Comparison of ENCODE assay signal across 1 cellular context in the genomic region with DNA sequence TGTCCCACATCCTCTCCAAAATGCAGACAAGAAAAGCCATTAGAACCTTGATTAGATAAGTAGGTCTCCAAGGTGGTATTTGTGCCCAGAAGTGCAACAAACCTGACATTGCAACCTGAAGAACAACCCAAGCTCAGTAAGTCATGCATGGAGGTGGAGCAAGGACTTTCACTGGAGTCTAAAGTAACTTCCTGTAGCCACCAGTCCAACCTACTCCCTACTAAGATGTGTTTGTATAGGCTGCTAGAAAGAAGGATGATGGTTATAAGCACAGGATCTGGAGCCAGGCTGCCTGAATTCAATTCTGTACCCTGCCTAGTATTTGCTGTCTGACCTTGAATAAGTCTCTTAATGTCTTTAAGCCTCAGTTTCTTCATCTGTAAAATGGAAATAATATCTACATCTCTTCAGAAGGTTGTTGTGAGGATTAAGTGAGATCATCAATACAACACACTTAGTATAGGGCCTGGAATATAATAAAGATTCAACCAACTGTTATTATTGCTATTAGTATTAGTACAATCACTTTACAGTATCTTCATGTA.
TF ChIP-seq lines count a peak whose summit lies in the region.

No MANE protein-coding gene starts in this region.

TF ChIP-seq in K562, 482 proteins besides CTCF, POLR2A, EP300 and RAD21:
- TF ChIP-seq BCOR (IDR thresholded peaks at IDR 0.05), result peak; percentile 76; the same call in 1 of the 2 replicates
- peak; percentile 58; the same call in 1 of the 2 replicates for TF ChIP-seq ESRRA (IDR thresholded peaks at IDR 0.05; ENCODE audit: borderline replicate concordance, low read depth)
- TF ChIP-seq KDM1A (IDR thresholded peaks at IDR 0.05), result peak in 1 of 2 experiments; percentile 58; a peak in 1 of 4 replicates
- TF ChIP-seq MAFF (IDR thresholded peaks at IDR 0.05; ENCODE audit: low read length), result no peak
- TF ChIP-seq CBFB (CRISPR knock-in tag; IDR thresholded peaks at IDR 0.05), result no peak
- 0 out of 2 replicates have a peak, but pooled peaks have one; percentile 47 for TF ChIP-seq HDAC2 (IDR thresholded peaks at IDR 0.05)
- TF ChIP-seq RBM25 (IDR thresholded peaks at IDR 0.05; ENCODE audit: low read depth, low read length, severe bottlenecking), result peak; percentile 92
- peak; percentile 64; the same call in 1 of the 2 replicates for TF ChIP-seq ADNP (tag; IDR thresholded peaks at IDR 0.05)
